In genomic region chr1:168042362-168042761, GRCh38 we compare ENCODE assay signal across 31 cellular contexts.
"Had no signal": no experiment of that assay in that cellular context is flagged by ENCODE, and none has a peak within 500 bp of the region (broad histone marks: within the 10 kb centered on the region; RNA-seq: fewer than 3 reads in every experiment).

No MANE protein-coding gene starts in this region.

- H3K36me3 Mint-ChIP-seq: natural killer cell had no signal

- H3K27ac ChIP-seq: neural progenitor cell, ovary, parathyroid adenoma, psoas muscle, skin epidermis, spleen, suprapubic skin, testis, tibial artery, transverse colon, upper lobe of right lung, uterus had no signal

- DNase-seq: natural killer cell; occipital lobe; ovary; posterior cingulate gyrus; psoas muscle; right cardiac atrium; spleen; stimulated activated CD4-positive, alpha-beta T cell treated with anti-CD3 and anti-CD28 coated beads, Interleukin-12 subunit alpha, Interleukin-12 subunit beta, amount 100 ng/mL, for 4 hours; stimulated activated CD4-positive, alpha-beta T cell treated with anti-CD3 and anti-CD28 coated beads, Interleukin-1b, Interleukin-23, amount 100 ng/mL, for 48 hours; stimulated activated CD4-positive, alpha-beta T cell treated with anti-CD3 and anti-CD28 coated beads, Interleukin-4, amount 100 ng/mL, for 1 hour; stimulated activated CD4-positive, alpha-beta T cell treated with anti-CD3 and anti-CD28 coated beads, Interleukin-4, amount 100 ng/mL, for 4 hours; stimulated activated CD8-positive, alpha-beta memory T cell treated with anti-CD3 and anti-CD28 coated beads, Interleukin-4, amount 100 ng/mL, for 48 hours; stimulated activated naive CD4-positive, alpha-beta T cell; stimulated activated naive CD8-positive, alpha-beta T cell treated with anti-CD3 and anti-CD28 coated beads, Interleukin-15, amount 100 ng/mL, for 72 hours; stimulated activated naive CD8-positive, alpha-beta T cell treated with anti-CD3 and anti-CD28 coated beads, Interleukin-15, Interleukin-2, amounts not matched to agents 100 U/mL and 50 U/mL, for 24 hours; substantia nigra; testis; tibial artery; transverse colon; upper lobe of right lung; uterus had no signal

- H3K27me3 ChIP-seq: neural progenitor cell, ovary, spleen, suprapubic skin, testis, tibial artery, transverse colon, upper lobe of right lung, uterus had no signal

- H3K4me1 Mint-ChIP-seq: natural killer cell; nephron; neural progenitor cell; stimulated activated memory B cell treated with anti-CD40 and anti-IgM and Interleukin-4, amounts not matched to agents 10 μg/mL and 1 μg/mL and 100 μg/mL, for 72 hours; stimulated activated naive CD8-positive, alpha-beta T cell treated with anti-CD3 and anti-CD28 coated beads, Interleukin-15, amount 100 ng/mL, for 72 hours had no signal

- H3K36me3 ChIP-seq: neural progenitor cell, ovary, uterus had no signal

- H3K4me1 ChIP-seq: neural progenitor cell, parathyroid adenoma, spleen, suprapubic skin, tibial artery, transverse colon, upper lobe of right lung, uterus had no signal

- H3K4me2 ChIP-seq: neural progenitor cell, smooth muscle cell had no signal

- H3K9me3 Mint-ChIP-seq: natural killer cell; nephron; neural progenitor cell; stimulated activated memory B cell treated with anti-CD40 and anti-IgM and Interleukin-4, amounts not matched to agents 10 μg/mL and 1 μg/mL and 100 μg/mL, for 72 hours; stimulated activated naive CD8-positive, alpha-beta T cell treated with anti-CD3 and anti-CD28 coated beads, Interleukin-15, amount 100 ng/mL, for 72 hours; type B pancreatic cell had no signal

- H3K4me3 ChIP-seq: neural progenitor cell, ovary, psoas muscle, skin epidermis, smooth muscle cell, spleen, suprapubic skin, testis, tibial artery, transverse colon, upper lobe of right lung, uterus had no signal

- H3K9me3 ChIP-seq: ovary, psoas muscle, spleen, suprapubic skin, testis, tibial artery, transverse colon, upper lobe of right lung, uterus had no signal

- H3K4me3 Mint-ChIP-seq: natural killer cell; nephron; neural progenitor cell; stimulated activated memory B cell treated with anti-CD40 and anti-IgM and Interleukin-4, amounts not matched to agents 10 μg/mL and 1 μg/mL and 100 μg/mL, for 72 hours; stimulated activated naive CD8-positive, alpha-beta T cell treated with anti-CD3 and anti-CD28 coated beads, Interleukin-15, amount 100 ng/mL, for 72 hours; type B pancreatic cell had no signal

- ATAC-seq: natural killer cell; psoas muscle; right cardiac atrium; sciatic nerve; stimulated activated memory B cell treated with anti-CD40 and anti-IgM and Interleukin-4, amounts not matched to agents 10 μg/mL and 1 μg/mL and 100 μg/mL, for 72 hours; stimulated activated naive CD8-positive, alpha-beta T cell treated with anti-CD3 and anti-CD28 coated beads, Interleukin-15, amount 100 ng/mL, for 72 hours; stimulated activated naive CD8-positive, alpha-beta T cell treated with anti-CD3 and anti-CD28 coated beads, Interleukin-15, Interleukin-2, amounts not matched to agents 100 U/mL and 50 U/mL, for 24 hours; upper lobe of right lung had no signal

- H3K9ac ChIP-seq: neural progenitor cell, parathyroid adenoma had no signal

- H3K27me3 Mint-ChIP-seq: progenitor cell of endocrine pancreas; stimulated activated memory B cell treated with anti-CD40 and anti-IgM and Interleukin-4, amounts not matched to agents 10 μg/mL and 1 μg/mL and 100 μg/mL, for 72 hours; stimulated activated naive CD8-positive, alpha-beta T cell treated with anti-CD3 and anti-CD28 coated beads, Interleukin-15, amount 100 ng/mL, for 72 hours; type B pancreatic cell had no signal

- H3K79me2 ChIP-seq: parathyroid adenoma had no signal

- H3K27ac Mint-ChIP-seq: natural killer cell; nephron; neural progenitor cell; progenitor cell of endocrine pancreas; stimulated activated memory B cell treated with anti-CD40 and anti-IgM and Interleukin-4, amounts not matched to agents 10 μg/mL and 1 μg/mL and 100 μg/mL, for 72 hours; stimulated activated naive CD8-positive, alpha-beta T cell treated with anti-CD3 and anti-CD28 coated beads, Interleukin-15, amount 100 ng/mL, for 72 hours; type B pancreatic cell had no signal

- H2AFZ ChIP-seq: neural progenitor cell, parathyroid adenoma had no signal
